ENCODE assay signal across 8 cellular contexts in the genomic region with DNA sequence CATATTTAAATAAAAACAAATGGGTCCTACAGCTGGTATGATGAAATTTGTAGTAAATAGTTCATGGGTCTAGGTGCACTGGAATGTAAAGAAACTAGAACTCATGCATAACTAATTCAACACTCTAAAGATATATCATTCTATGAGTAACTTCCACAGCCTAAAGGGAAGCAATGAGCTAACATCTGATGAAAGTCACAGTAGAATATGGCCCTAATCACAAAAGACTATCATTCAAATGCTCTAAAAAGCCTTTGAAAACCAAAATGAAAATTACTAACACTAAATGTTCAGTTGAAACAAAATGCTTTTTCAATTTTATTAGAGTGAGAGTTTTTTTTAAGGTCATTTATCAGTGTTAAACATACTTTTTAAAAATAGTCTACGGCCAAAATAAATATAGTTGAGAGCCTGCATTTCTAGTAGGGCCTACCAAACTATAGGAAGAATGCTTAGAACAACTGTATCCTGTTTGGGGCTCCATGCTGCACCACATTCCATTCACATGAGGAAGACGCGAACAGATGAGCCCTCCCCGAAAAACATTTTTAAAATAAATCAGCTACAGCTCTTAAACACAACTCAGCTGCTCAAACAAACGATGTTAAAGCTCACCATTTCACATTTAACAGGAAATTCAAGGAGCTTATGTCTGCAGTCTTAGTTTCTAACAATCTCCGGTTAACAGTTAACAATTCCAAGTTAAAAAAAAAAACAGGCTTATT.
DNase-seq lines count a peak whose midpoint lies in the region; ATAC-seq and TF ChIP-seq lines count a peak whose summit lies in the region.

No MANE protein-coding gene starts in this region.

- no peaks in the 10 kb centered on the region for H3K27me3 Mint-ChIP-seq in stimulated activated memory B cell treated with anti-CD40 and anti-IgM and Interleukin-4, amounts not matched to agents 10 μg/mL and 1 μg/mL and 100 μg/mL, for 72 hours

- peak overlapping the region; percentile 98 for H3K27ac ChIP-seq in OCI-LY3 (ENCODE audit: low read length)
- H3K27ac ChIP-seq in caudate nucleus (ENCODE audit: low read depth, low read length): peak overlapping the region; percentile 81

- peak; percentile 23 for ATAC-seq in GM21390 (IDR thresholded peaks at IDR 0.05; ENCODE audit: unreplicated experiment)
- no peak for ATAC-seq in stimulated activated memory B cell treated with anti-CD40 and anti-IgM and Interleukin-4, amounts not matched to agents 10 μg/mL and 1 μg/mL and 100 μg/mL, for 72 hours
- ATAC-seq in GM21717 (IDR thresholded peaks at IDR 0.05; ENCODE audit: unreplicated experiment): no peak

- peaks cover 15% of the 10 kb centered on the region for H3K4me1 Mint-ChIP-seq in stimulated activated memory B cell treated with anti-CD40 and anti-IgM and Interleukin-4, amounts not matched to agents 10 μg/mL and 1 μg/mL and 100 μg/mL, for 72 hours

- peak overlapping the region; percentile 93 for H3K4me3 ChIP-seq in OCI-LY3 (ENCODE audit: low read length)

- DNase-seq in CD1c-positive myeloid dendritic cell (ENCODE audit: extremely low spot score) (peak; percentile 51), caudate nucleus (lab: John Stamatoyannopoulos, UW) (peak in 2 of 61 donors; percentile 6 to 10), kidney glomerular epithelial cell (lab: John Stamatoyannopoulos, UW) (peak; percentile 75)
- DNase-seq in stimulated activated CD8-positive, alpha-beta memory T cell treated with anti-CD3 and anti-CD28 coated beads, Interleukin-4, amount 100 ng/mL, for 48 hours: no peak

- no peaks in the 10 kb centered on the region for H3K9me3 ChIP-seq in OCI-LY3 (ENCODE audit: insufficient read depth, low read length)

- peaks cover 9% of the 10 kb centered on the region; the same call in 1 of the 2 replicates for H4K20me1 ChIP-seq in OCI-LY3 (ENCODE audit: insufficient read depth, low read length)

- no peak for TF ChIP-seq CTCF in OCI-LY3 (IDR thresholded peaks at IDR 0.05; ENCODE audit: low read depth, low read length)

- no peak overlapping the region for H2AFZ ChIP-seq in OCI-LY3 (ENCODE audit: low read depth, low read length)

- H3K36me3 ChIP-seq in OCI-LY3 (replicated peaks; ENCODE audit: low read depth, low read length): peaks cover 4% of the 10 kb centered on the region

- peaks cover 23% of the 10 kb centered on the region for H3K4me1 ChIP-seq in OCI-LY3 (ENCODE audit: low read length)

- H3K4me2 ChIP-seq in OCI-LY3 (ENCODE audit: low read length): peak overlapping the region; percentile 68

- no peaks in the 10 kb centered on the region for H3K36me3 Mint-ChIP-seq in stimulated activated memory B cell treated with anti-CD40 and anti-IgM and Interleukin-4, amounts not matched to agents 10 μg/mL and 1 μg/mL and 100 μg/mL, for 72 hours

- H3K4me3 Mint-ChIP-seq in stimulated activated memory B cell treated with anti-CD40 and anti-IgM and Interleukin-4, amounts not matched to agents 10 μg/mL and 1 μg/mL and 100 μg/mL, for 72 hours: peak overlapping the region; percentile 96

- peak overlapping the region; percentile 98 for H3K27ac Mint-ChIP-seq in stimulated activated memory B cell treated with anti-CD40 and anti-IgM and Interleukin-4, amounts not matched to agents 10 μg/mL and 1 μg/mL and 100 μg/mL, for 72 hours

- peaks cover 82% of the 10 kb centered on the region for H3K79me2 ChIP-seq in OCI-LY3 (ENCODE audit: low read length)

- no peaks in the 10 kb centered on the region for H3K27me3 ChIP-seq in OCI-LY3 (ENCODE audit: low read depth, low read length)

- H3K9ac ChIP-seq in OCI-LY3 (ENCODE audit: low read length): peak overlapping the region; percentile 95

- H3K9me3 Mint-ChIP-seq in stimulated activated memory B cell treated with anti-CD40 and anti-IgM and Interleukin-4, amounts not matched to agents 10 μg/mL and 1 μg/mL and 100 μg/mL, for 72 hours: no peaks in the 10 kb centered on the region
